8 cellular contexts compared by ENCODE assay signal in genomic region chr12:56488041-56488955, GRCh38. TPM values are rescaled to one million over a fixed set of nuclear protein-coding genes. Genes with fewer than 3 reads are reported as not detected.
DNase-seq lines count a peak whose midpoint lies in the region; ATAC-seq and TF ChIP-seq lines count a peak whose summit lies in the region.

TSS of gene GLS2 (minus strand) at chr12:56488161. CDS start at chr12:56488118, 43 bp downstream.

- H3K27me3 Mint-ChIP-seq in endothelial cell (ENCODE audit: unreplicated experiment): peaks cover 22% of the 10 kb centered on the region

- no peak within 1 kb of the TSS for H3K4ac ChIP-seq in mesendoderm (ENCODE audit: low read depth, low read length)

- no peak within 1 kb of the TSS for H4K8ac ChIP-seq in mesendoderm (ENCODE audit: low read depth, low read length)

- H3K36me3 ChIP-seq in mesendoderm (ENCODE audit: control insufficient read depth, insufficient read depth, low read length): no peaks in the 10 kb centered on the region

- DNase-seq in NCI-H524 (lab: John Stamatoyannopoulos, UW) (peak; percentile 59 to 69), NCI-H524 treated with DMSO at 0.1 percent for 48 hours (lab: John Stamatoyannopoulos, UW) (no peak), NCI-H2227 (lab: John Stamatoyannopoulos, UW; ENCODE audit: unreplicated experiment) (peak; percentile 83), endothelial cell (ENCODE audit: low spot score) (peak; percentile 45), mesendoderm (peak; percentile 81)
- DNase-seq in activated CD8-positive, alpha-beta memory T cell treated with anti-CD3 and anti-CD28 coated beads, Interleukin-2, amount 50 U/mL, for 4 hours: peak; percentile 71
- peak; percentile 15 for DNase-seq in stimulated activated CD8-positive, alpha-beta memory T cell treated with anti-CD3 and anti-CD28 coated beads, Interleukin-12 subunit alpha, Interleukin-12 subunit beta, amount 100 ng/mL, for 24 hours (ENCODE audit: extremely low read depth)

- H3K9ac ChIP-seq in mesendoderm (ENCODE audit: low read length): peak within 1 kb of the TSS; percentile 48

- no peak within 1 kb of the TSS for H4K5ac ChIP-seq in mesendoderm (ENCODE audit: low read length)

- H3K79me2 ChIP-seq in mesendoderm (ENCODE audit: control insufficient read depth, insufficient read depth, low read length): no peaks in the 10 kb centered on the region

- H2BK15ac ChIP-seq in mesendoderm (replicated peaks; ENCODE audit: low read depth): no peak within 1 kb of the TSS

- no peak within 1 kb of the TSS for H2AK5ac ChIP-seq in mesendoderm (ENCODE audit: low read length)

- peak; percentile 70 for ATAC-seq in HG03097 (IDR thresholded peaks at IDR 0.05; ENCODE audit: low FRiP score, unreplicated experiment)

- no peaks in the 10 kb centered on the region for H3K79me1 ChIP-seq in mesendoderm (ENCODE audit: low read length)

- H3K23ac ChIP-seq in mesendoderm (ENCODE audit: low read length): no peak within 1 kb of the TSS

- H3K18ac ChIP-seq in mesendoderm (ENCODE audit: low read length): no peak within 1 kb of the TSS

- peaks cover 4% of the 10 kb centered on the region for H3K9me3 Mint-ChIP-seq in endothelial cell (ENCODE audit: unreplicated experiment)

- H3K27ac Mint-ChIP-seq in endothelial cell (ENCODE audit: unreplicated experiment): no peak within 1 kb of the TSS

- peaks cover 16% of the 10 kb centered on the region for H3K27me3 ChIP-seq in mesendoderm (ENCODE audit: insufficient read depth, low read length, poor library complexity)

- peak within 1 kb of the TSS; percentile 8 for H3K4me3 ChIP-seq in mesendoderm (ENCODE audit: low read length)

- H3K36me3 Mint-ChIP-seq in endothelial cell (ENCODE audit: low read depth, unreplicated experiment): no peaks in the 10 kb centered on the region

- no peak within 1 kb of the TSS for H3K27ac ChIP-seq in mesendoderm (ENCODE audit: low read depth, low read length)

- no peaks in the 10 kb centered on the region for H3K4me1 ChIP-seq in mesendoderm (ENCODE audit: control insufficient read depth, low read depth, low read length)

- H2BK120ac ChIP-seq in mesendoderm (ENCODE audit: low read depth, low read length): no peak within 1 kb of the TSS

- no peak for TF ChIP-seq CTCF in endothelial cell (IDR thresholded peaks at IDR 0.05; ENCODE audit: unreplicated experiment)

- H3K4me3 Mint-ChIP-seq in endothelial cell (ENCODE audit: unreplicated experiment): peak within 1 kb of the TSS; percentile 85

- peaks cover 13% of the 10 kb centered on the region for H3K4me1 Mint-ChIP-seq in endothelial cell (ENCODE audit: unreplicated experiment)

- no CpG with 5 or more reads among the region's 59 CpGs for WGBS in mesendoderm (ENCODE audit: extremely low coverage, insufficient coverage, low lambda C conversion rate)

- H3K4me2 ChIP-seq in mesendoderm (ENCODE audit: low read length): peak within 1 kb of the TSS; percentile 83

- H3K56ac ChIP-seq in mesendoderm (ENCODE audit: low read length): peak within 1 kb of the TSS; percentile 65

- no peak within 1 kb of the TSS for H2BK5ac ChIP-seq in mesendoderm (ENCODE audit: low read length)

RNA-seq across cellular contexts. Expression of gene GLS2, which starts in this region (rescaled TPM):
- 0.21 TPM for total RNA-seq in endothelial cell (ENCODE audit: unreplicated experiment)
- polyA plus RNA-seq in mesendoderm (2013, experiment 1 of 2): 1.4 TPM
- 1.7 TPM for polyA plus RNA-seq in mesendoderm (2013, experiment 2 of 2)

Comparison
In these comparisons a context has a peak if more than half of its experiments do, and no peak if none do; other contexts are left out.
1. Peak in DNase-seq in endothelial cell; RNA of the gene not detected or under 1 TPM.